Comparison of ENCODE assay signal across 15 cellular contexts in genomic region chr7:22694597-22695207, GRCh38. TPM values are rescaled to one million over a fixed set of nuclear protein-coding genes. Genes with fewer than 3 reads are reported as not detected.
A peak's percentile ranks its signal among the peaks of the same experiment; 100 is the strongest.
DNase-seq lines count a peak whose midpoint lies in the region; ATAC-seq and TF ChIP-seq lines count a peak whose summit lies in the region.
"Had no signal": no experiment of that assay in that cellular context is flagged by ENCODE, and none has a peak within 500 bp of the region (broad histone marks: within the 10 kb centered on the region; RNA-seq: fewer than 3 reads in every experiment).

No MANE protein-coding gene starts in this region.

- WGBS in esophagus squamous epithelium, 2 donors = 71 to 75% methylated on average over 5 of the region's 5 CpGs

- H3K4me3 ChIP-seq in CD4-positive, CD25-positive, alpha-beta regulatory T cell (ENCODE audit: low read depth, low read length) = peak overlapping the region; percentile 7
- H3K4me3 ChIP-seq in esophagus squamous epithelium = no peak overlapping the region
- H3K4me3 ChIP-seq: gastroesophageal sphincter, GM23338, lower lobe of right lung, transverse colon had no signal

- no peaks in the 10 kb centered on the region for H3K36me3 ChIP-seq in CD4-positive, CD25-positive, alpha-beta regulatory T cell (ENCODE audit: control insufficient read depth, insufficient read depth, low read length)
- no peaks in the 10 kb centered on the region for H3K36me3 ChIP-seq in esophagus squamous epithelium
- H3K36me3 ChIP-seq: BE2C, gastroesophageal sphincter, lower lobe of right lung, transverse colon had no signal

- TF ChIP-seq CTCF in esophagus squamous epithelium (IDR thresholded peaks at IDR 0.05) = no peak

- H3K9me3 ChIP-seq in CD4-positive, CD25-positive, alpha-beta regulatory T cell (ENCODE audit: control insufficient read depth in 2 of 2, low read length in 2 of 2) = no peaks in the 10 kb centered on the region
- no peaks in the 10 kb centered on the region for H3K9me3 ChIP-seq in esophagus squamous epithelium
- H3K9me3 ChIP-seq: BE2C, gastroesophageal sphincter, lower lobe of right lung, transverse colon had no signal

- DNase-seq in CD4-positive, CD25-positive, alpha-beta regulatory T cell = peak in 1 of 3 donors; percentile 76
- no peak for DNase-seq in RPMI8226
- DNase-seq in esophagus squamous epithelium (lab: John Stamatoyannopoulos, UW) = no peak
- no peak for DNase-seq in NCI-H1092 treated with DMSO at 0.1 percent for 48 hours (lab: John Stamatoyannopoulos, UW)
- DNase-seq in Kasumi-1 (lab: John Stamatoyannopoulos, UW) = no peak
- DNase-seq: activated effector memory CD4-positive, alpha-beta T cell treated with Interleukin-2 at 50 U/mL for 16 hours; BE2C; lower lobe of right lung; NCI-H1930; transverse colon had no signal

- no peak overlapping the region for H3K27ac Mint-ChIP-seq in CD4-positive, CD25-positive, alpha-beta regulatory T cell
- H3K27ac Mint-ChIP-seq in activated T-helper 17 cell treated with anti-CD3 and anti-CD28 coated beads, Interleukin-2, amount 50 U/mL, for 72 hours = no peak overlapping the region
- H3K27ac Mint-ChIP-seq: GM23338 had no signal

- TF ChIP-seq POLR2A in esophagus squamous epithelium (IDR thresholded peaks at IDR 0.05) = no peak

- H3K4me1 Mint-ChIP-seq in CD4-positive, CD25-positive, alpha-beta regulatory T cell = peaks cover 20 to 30% (median 29%) of the 10 kb centered on the region in 4 donors
- H3K4me1 Mint-ChIP-seq in activated T-helper 17 cell treated with anti-CD3 and anti-CD28 coated beads, Interleukin-2, amount 50 U/mL, for 72 hours = peaks cover 46% of the 10 kb centered on the region

- peaks cover 6% of the 10 kb centered on the region for H3K4me1 ChIP-seq in CD4-positive, CD25-positive, alpha-beta regulatory T cell (ENCODE audit: control insufficient read depth, insufficient read depth, low read length, poor library complexity, severe bottlenecking)
- peaks cover 0 to 15% (median 8%) of the 10 kb centered on the region in 3 donors for H3K4me1 ChIP-seq in esophagus squamous epithelium
- H3K4me1 ChIP-seq: BE2C, gastroesophageal sphincter had no signal

- no peaks in the 10 kb centered on the region for H3K36me3 Mint-ChIP-seq in CD4-positive, CD25-positive, alpha-beta regulatory T cell
- no peaks in the 10 kb centered on the region for H3K36me3 Mint-ChIP-seq in activated T-helper 17 cell treated with anti-CD3 and anti-CD28 coated beads, Interleukin-2, amount 50 U/mL, for 72 hours (ENCODE audit: low read depth)

- H3K27me3 ChIP-seq in CD4-positive, CD25-positive, alpha-beta regulatory T cell (ENCODE audit: control insufficient read depth, insufficient read depth, low read length) = no peaks in the 10 kb centered on the region
- no peaks in the 10 kb centered on the region for H3K27me3 ChIP-seq in esophagus squamous epithelium
- H3K27me3 ChIP-seq: gastroesophageal sphincter, transverse colon had no signal

- peaks cover 0 to 2% (median 0%) of the 10 kb centered on the region in 7 donors for H3K9me3 Mint-ChIP-seq in CD4-positive, CD25-positive, alpha-beta regulatory T cell
- peaks cover 5% of the 10 kb centered on the region for H3K9me3 Mint-ChIP-seq in activated T-helper 17 cell treated with anti-CD3 and anti-CD28 coated beads, Interleukin-2, amount 50 U/mL, for 72 hours
- H3K9me3 Mint-ChIP-seq: GM23338 had no signal

- H3K4me3 Mint-ChIP-seq in CD4-positive, CD25-positive, alpha-beta regulatory T cell = peak overlapping the region in 2 of 4 donors; percentile 12 to 79
- H3K4me3 Mint-ChIP-seq in activated T-helper 17 cell treated with anti-CD3 and anti-CD28 coated beads, Interleukin-2, amount 50 U/mL, for 72 hours = peak overlapping the region; percentile 50
- H3K4me3 Mint-ChIP-seq: GM23338 had no signal

- no peak for ATAC-seq in CD4-positive, CD25-positive, alpha-beta regulatory T cell (ENCODE audit: low read depth in 2 of 2)
- peak; percentile 46 for ATAC-seq in GM19452 (IDR thresholded peaks at IDR 0.05; ENCODE audit: unreplicated experiment)
- ATAC-seq in HG03139 (IDR thresholded peaks at IDR 0.05; ENCODE audit: unreplicated experiment) = peak; percentile 45
- ATAC-seq in activated T-helper 17 cell treated with anti-CD3 and anti-CD28 coated beads, Interleukin-2, amount 50 U/mL, for 72 hours (replicated peaks) = no peak
- ATAC-seq: gastroesophageal sphincter, GM23338, lower lobe of right lung had no signal

- no peak overlapping the region for H3K27ac ChIP-seq in CD4-positive, CD25-positive, alpha-beta regulatory T cell (ENCODE audit: insufficient read depth, low read length, poor library complexity, severe bottlenecking)
- H3K27ac ChIP-seq in esophagus squamous epithelium = no peak overlapping the region
- H3K27ac ChIP-seq: gastroesophageal sphincter, lower lobe of right lung, transverse colon had no signal

- H3K27me3 Mint-ChIP-seq in CD4-positive, CD25-positive, alpha-beta regulatory T cell = peaks cover 19% of the 10 kb centered on the region
- H3K27me3 Mint-ChIP-seq in activated T-helper 17 cell treated with anti-CD3 and anti-CD28 coated beads, Interleukin-2, amount 50 U/mL, for 72 hours = no peaks in the 10 kb centered on the region

- intact Hi-C loops in esophagus squamous epithelium (cut with DNase I) = no loop called here

RNA-seq across cellular contexts. Expression of gene IL6, which starts 32.3 kb away (rescaled TPM):
- not detected for total RNA-seq in CD4-positive, CD25-positive, alpha-beta regulatory T cell
- polyA plus RNA-seq in CD4-positive, CD25-positive, alpha-beta regulatory T cell = not detected
- 1 to 10 TPM; 1.0 to 2.1 TPM for total RNA-seq in activated T-helper 17 cell treated with anti-CD3 and anti-CD28 coated beads, Interleukin-2, amount 50 U/mL, for 72 hours
- total RNA-seq in esophagus squamous epithelium = under 1 TPM in 1 of 4 donors, not detected in 3; 0.95 TPM
- total RNA-seq: GM23338 had no signal

Comparison
In these comparisons a context has a peak if more than half of its experiments do, and no peak if none do; other contexts are left out.
1. ATAC-seq: peak in GM19452 (single experiment) and HG03139 (single experiment); none in CD4-positive, CD25-positive, alpha-beta regulatory T cell (0 of 2) and activated T-helper 17 cell treated with anti-CD3 and anti-CD28 coated beads, Interleukin-2, amount 50 U/mL, for 72 hours (single experiment).